In the genomic region with DNA sequence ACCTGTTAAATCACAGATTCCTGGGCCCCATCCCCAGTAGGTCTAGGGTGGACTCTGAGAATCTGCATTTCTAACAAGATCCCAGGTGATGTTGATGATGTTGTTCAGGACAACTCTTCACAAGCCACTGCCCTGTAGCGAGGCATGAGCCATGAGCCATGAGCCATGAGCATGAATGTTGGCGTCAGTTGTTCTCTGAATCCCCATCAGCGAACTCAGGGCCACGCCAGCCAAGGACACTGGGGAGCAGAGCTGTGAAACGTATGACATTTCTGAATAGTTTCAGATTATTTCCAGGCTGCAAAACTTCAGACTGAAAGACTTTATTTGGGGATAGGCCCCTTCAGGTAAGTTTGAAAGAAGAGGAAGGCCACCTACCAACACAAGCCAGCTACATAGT, we compare ENCODE assay signal across 19 cellular contexts.
"Had no signal": no experiment of that assay in that cellular context is flagged by ENCODE, and none has a peak within 500 bp of the region (broad histone marks: within the 10 kb centered on the region; RNA-seq: fewer than 3 reads in every experiment).

No MANE protein-coding gene starts in this region.

- H3K4me3 ChIP-seq: body of pancreas, gastroesophageal sphincter, heart left ventricle, left ventricle myocardium inferior, pancreas, spleen had no signal

- H3K27me3 Mint-ChIP-seq: activated B cell treated with CpG ODN at 0.5 μM for 24 hours; activated CD4-positive, alpha-beta memory T cell treated with anti-CD3 and anti-CD28 coated beads, Interleukin-2, amount 10 ng/mL, durations not matched to agents 7 days and 5 days; activated naive CD8-positive, alpha-beta T cell treated with anti-CD3 and anti-CD28 coated beads, Interleukin-2, amount 10 ng/mL, durations not matched to agents 7 days and 5 days; activated T-helper 17 cell treated with anti-CD3 and anti-CD28 coated beads, Interleukin-2, amount 50 U/mL, for 72 hours; naive thymus-derived CD8-positive, alpha-beta T cell; stimulated activated memory B cell treated with anti-CD40 and anti-IgM and Interleukin-4, amounts not matched to agents 10 μg/mL and 1 μg/mL and 100 μg/mL, for 72 hours had no signal

- H3K4me1 Mint-ChIP-seq: activated B cell treated with CpG ODN at 0.5 μM for 24 hours; activated CD4-positive, alpha-beta memory T cell treated with anti-CD3 and anti-CD28 coated beads, Interleukin-2, amount 10 ng/mL, durations not matched to agents 7 days and 5 days; activated naive CD8-positive, alpha-beta T cell treated with anti-CD3 and anti-CD28 coated beads, Interleukin-2, amount 10 ng/mL, durations not matched to agents 7 days and 5 days; activated T-helper 17 cell treated with anti-CD3 and anti-CD28 coated beads, Interleukin-2, amount 50 U/mL, for 72 hours; naive thymus-derived CD8-positive, alpha-beta T cell; stimulated activated memory B cell treated with anti-CD40 and anti-IgM and Interleukin-4, amounts not matched to agents 10 μg/mL and 1 μg/mL and 100 μg/mL, for 72 hours had no signal

- H3K27ac Mint-ChIP-seq: activated B cell treated with CpG ODN at 0.5 μM for 24 hours; activated CD4-positive, alpha-beta memory T cell treated with anti-CD3 and anti-CD28 coated beads, Interleukin-2, amount 10 ng/mL, durations not matched to agents 7 days and 5 days; activated naive CD8-positive, alpha-beta T cell treated with anti-CD3 and anti-CD28 coated beads, Interleukin-2, amount 10 ng/mL, durations not matched to agents 7 days and 5 days; activated T-helper 17 cell treated with anti-CD3 and anti-CD28 coated beads, Interleukin-2, amount 50 U/mL, for 72 hours; naive thymus-derived CD8-positive, alpha-beta T cell; stimulated activated memory B cell treated with anti-CD40 and anti-IgM and Interleukin-4, amounts not matched to agents 10 μg/mL and 1 μg/mL and 100 μg/mL, for 72 hours; T-helper 2 cell treated with Interferon-gamma antibody and Interleukin-4, amounts not matched to agents 5 μg/mL and 100 μg/mL, for 36 hours had no signal

- H3K36me3 Mint-ChIP-seq: activated naive CD8-positive, alpha-beta T cell treated with anti-CD3 and anti-CD28 coated beads, Interleukin-2, amount 10 ng/mL, durations not matched to agents 7 days and 5 days; naive thymus-derived CD8-positive, alpha-beta T cell; stimulated activated memory B cell treated with anti-CD40 and anti-IgM and Interleukin-4, amounts not matched to agents 10 μg/mL and 1 μg/mL and 100 μg/mL, for 72 hours had no signal

- H3K4me3 Mint-ChIP-seq: activated B cell treated with CpG ODN at 0.5 μM for 24 hours; activated CD4-positive, alpha-beta memory T cell treated with anti-CD3 and anti-CD28 coated beads, Interleukin-2, amount 10 ng/mL, durations not matched to agents 7 days and 5 days; activated naive CD8-positive, alpha-beta T cell treated with anti-CD3 and anti-CD28 coated beads, Interleukin-2, amount 10 ng/mL, durations not matched to agents 7 days and 5 days; activated T-helper 17 cell treated with anti-CD3 and anti-CD28 coated beads, Interleukin-2, amount 50 U/mL, for 72 hours; naive thymus-derived CD8-positive, alpha-beta T cell; stimulated activated memory B cell treated with anti-CD40 and anti-IgM and Interleukin-4, amounts not matched to agents 10 μg/mL and 1 μg/mL and 100 μg/mL, for 72 hours; T-helper 2 cell treated with Interferon-gamma antibody and Interleukin-4, amounts not matched to agents 5 μg/mL and 100 μg/mL, for 36 hours had no signal

- ATAC-seq: activated T-helper 17 cell treated with anti-CD3 and anti-CD28 coated beads, Interleukin-2, amount 50 U/mL, for 72 hours; naive thymus-derived CD8-positive, alpha-beta T cell; pancreas; stimulated activated memory B cell treated with anti-CD40 and anti-IgM and Interleukin-4, amounts not matched to agents 10 μg/mL and 1 μg/mL and 100 μg/mL, for 72 hours had no signal

- FAIRE-seq: colon, pancreas, TTC549 had no signal

- H3K27ac ChIP-seq: body of pancreas, gastroesophageal sphincter, left ventricle myocardium inferior, pancreas, spleen had no signal

- H3K9me3 ChIP-seq: body of pancreas, gastroesophageal sphincter, heart left ventricle, left ventricle myocardium inferior, pancreas, spleen had no signal

- H3K9me3 Mint-ChIP-seq: activated B cell treated with CpG ODN at 0.5 μM for 24 hours; activated CD4-positive, alpha-beta memory T cell treated with anti-CD3 and anti-CD28 coated beads, Interleukin-2, amount 10 ng/mL, durations not matched to agents 7 days and 5 days; activated naive CD8-positive, alpha-beta T cell treated with anti-CD3 and anti-CD28 coated beads, Interleukin-2, amount 10 ng/mL, durations not matched to agents 7 days and 5 days; activated T-helper 17 cell treated with anti-CD3 and anti-CD28 coated beads, Interleukin-2, amount 50 U/mL, for 72 hours; naive thymus-derived CD8-positive, alpha-beta T cell; stimulated activated memory B cell treated with anti-CD40 and anti-IgM and Interleukin-4, amounts not matched to agents 10 μg/mL and 1 μg/mL and 100 μg/mL, for 72 hours; T-helper 2 cell treated with Interferon-gamma antibody and Interleukin-4, amounts not matched to agents 5 μg/mL and 100 μg/mL, for 36 hours had no signal

- H3K27me3 ChIP-seq: body of pancreas, gastroesophageal sphincter, pancreas, spleen had no signal

- H3K36me3 ChIP-seq: gastroesophageal sphincter, heart left ventricle, left ventricle myocardium inferior, pancreas, spleen had no signal

- DNase-seq: activated B cell treated with CpG ODN at 0.5 μM for 24 hours; activated CD4-positive, alpha-beta memory T cell treated with anti-CD3 and anti-CD28 coated beads, Interleukin-2, amount 10 ng/mL, durations not matched to agents 7 days and 5 days; activated CD4-positive, alpha-beta T cell treated with anti-CD3 and anti-CD28 coated beads for 4 hours; activated naive CD4-positive, alpha-beta T cell; activated naive CD8-positive, alpha-beta T cell treated with anti-CD3 and anti-CD28 coated beads, Interleukin-2, amount 10 ng/mL, durations not matched to agents 7 days and 5 days; activated T-cell treated with anti-CD3 and anti-CD28 coated beads, Interleukin-2, amount 50 U/mL, for 1 hour; body of pancreas; left ventricle myocardium inferior; naive thymus-derived CD8-positive, alpha-beta T cell; pancreas; spleen; stimulated activated CD4-positive, alpha-beta T cell treated with anti-CD3 and anti-CD28 coated beads, Interleukin-4, amount 100 ng/mL, for 4 hours had no signal

- H3K4me1 ChIP-seq: body of pancreas, gastroesophageal sphincter, heart left ventricle, left ventricle myocardium inferior, pancreas, spleen had no signal
